ENCODE assay signal across 22 cellular contexts in genomic region chr9:132049323-132049882, GRCh38. TPM values are rescaled to one million over a fixed set of nuclear protein-coding genes. Genes with fewer than 3 reads are reported as not detected.
DNase-seq lines count a peak whose midpoint lies in the region; ATAC-seq and TF ChIP-seq lines count a peak whose summit lies in the region.
"Had no signal": no experiment of that assay in that cellular context is flagged by ENCODE, and none has a peak within 500 bp of the region (broad histone marks: within the 10 kb centered on the region; RNA-seq: fewer than 3 reads in every experiment).

No MANE protein-coding gene starts in this region.

- H3K36me3 Mint-ChIP-seq in chondrocyte (ENCODE audit: low read depth) = no peaks in the 10 kb centered on the region

- H3K27ac Mint-ChIP-seq in chondrocyte (ENCODE audit: unreplicated experiment) = peak overlapping the region; percentile 84
- H3K27ac Mint-ChIP-seq: GM23338; nephron; T-helper 1 cell treated with Interleukin-12 subunit alpha and Interleukin-12 subunit beta and Interleukin-4 antibody, amounts not matched to agents 30 μg/mL and 1 μg/mL, for 36 hours had no signal

- H3K27me3 ChIP-seq in gastrocnemius medialis = no peaks in the 10 kb centered on the region
- H3K27me3 ChIP-seq: adrenal gland, breast epithelium, suprapubic skin, uterus had no signal

- H3K27ac ChIP-seq in gastrocnemius medialis = no peak overlapping the region
- H3K27ac ChIP-seq: adrenal gland, breast epithelium, parathyroid adenoma, suprapubic skin, uterus had no signal

- H3K27me3 Mint-ChIP-seq in chondrocyte (ENCODE audit: low read depth) = no peaks in the 10 kb centered on the region

- no peaks in the 10 kb centered on the region for H3K9me3 Mint-ChIP-seq in chondrocyte (ENCODE audit: low read depth)
- H3K9me3 Mint-ChIP-seq: activated T-cell treated with anti-CD3 and anti-CD28 coated beads, Interleukin-2, amount 50 U/mL, for 72 hours; GM23338; nephron; T-helper 1 cell treated with Interleukin-12 subunit alpha and Interleukin-12 subunit beta and Interleukin-4 antibody, amounts not matched to agents 30 μg/mL and 1 μg/mL, for 36 hours had no signal

- no peaks in the 10 kb centered on the region for H3K9me3 ChIP-seq in gastrocnemius medialis
- H3K9me3 ChIP-seq: adrenal gland, breast epithelium, suprapubic skin, uterus had no signal

- H3K36me3 ChIP-seq in gastrocnemius medialis = no peaks in the 10 kb centered on the region
- H3K36me3 ChIP-seq: adrenal gland, breast epithelium, suprapubic skin, uterus had no signal

- no peak for TF ChIP-seq POLR2A in gastrocnemius medialis (IDR thresholded peaks at IDR 0.05)

- DNase-seq in G401 (ENCODE audit: low spot score) = peak; percentile 88
- no peak for DNase-seq in chondrocyte (ENCODE audit: low spot score)
- peak in 27 of 51 donors; percentile 5 to 76 (median 40) for DNase-seq in hypothalamus (lab: John Stamatoyannopoulos, UW)
- peak; percentile 28 to 67 for DNase-seq in gastrocnemius medialis
- no peak for DNase-seq in AML-193 (lab: John Stamatoyannopoulos, UW)
- no peak for DNase-seq in activated CD4-positive, CD25-positive, alpha-beta regulatory T cell treated with anti-CD3 and anti-CD28 coated beads, Interleukin-2, amount 50 U/mL, for 72 hours
- DNase-seq in NCI-H345 (lab: John Stamatoyannopoulos, UW) = no peak
- DNase-seq in iPS-NIHi7 (ENCODE audit: extremely low spot score) = no peak
- DNase-seq: activated CD4-positive, alpha-beta T cell treated with anti-CD3 and anti-CD28 coated beads for 48 hours; activated naive CD4-positive, alpha-beta T cell treated with Interleukin-2 at 50 U/mL for 16 hours; activated T-cell treated with anti-CD3 and anti-CD28 coated beads, Interleukin-2, amount 50 U/mL, for 72 hours; adrenal gland; dermis blood vessel endothelial cell; NCI-H1105 treated with DMSO at 0.1 percent for 48 hours; NCI-H2029; uterus had no signal

- in situ Hi-C loops in G401 (cut with HindIII; ENCODE audit: low sequenced_read_pairs) (no loop called here), gastrocnemius medialis (cut with MboI; ENCODE audit: low sequenced_read_pairs in 4 of 4) (no loop called here)

- H3K4me1 Mint-ChIP-seq in chondrocyte (ENCODE audit: low read depth) = peaks cover 57% of the 10 kb centered on the region

- H3K4me1 ChIP-seq in gastrocnemius medialis = peaks cover 31 to 45% of the 10 kb centered on the region in 2 donors
- H3K4me1 ChIP-seq: breast epithelium, parathyroid adenoma, suprapubic skin, uterus had no signal

- peak; percentile 68 to 93 for ATAC-seq in gastrocnemius medialis
- ATAC-seq: activated T-cell treated with anti-CD3 and anti-CD28 coated beads, Interleukin-2, amount 50 U/mL, for 72 hours; GM23338 had no signal

- no peak overlapping the region for H3K4me3 Mint-ChIP-seq in chondrocyte (ENCODE audit: unreplicated experiment)
- H3K4me3 Mint-ChIP-seq: activated T-cell treated with anti-CD3 and anti-CD28 coated beads, Interleukin-2, amount 50 U/mL, for 72 hours; GM23338; nephron; T-helper 1 cell treated with Interleukin-12 subunit alpha and Interleukin-12 subunit beta and Interleukin-4 antibody, amounts not matched to agents 30 μg/mL and 1 μg/mL, for 36 hours had no signal

- H3K4me3 ChIP-seq in gastrocnemius medialis = no peak overlapping the region
- H3K4me3 ChIP-seq: adrenal gland, breast epithelium, GM23338, suprapubic skin, uterus had no signal

- TF ChIP-seq CTCF in chondrocyte (IDR thresholded peaks at IDR 0.05) = no peak
- no peak for TF ChIP-seq CTCF in gastrocnemius medialis (IDR thresholded peaks at IDR 0.05 in 4 of 5, conservative IDR thresholded peaks at IDR 0.05 in 1 of 5)

- intact Hi-C loops in gastrocnemius medialis (cut with DNase I; ENCODE audit: low total_unique reads) = no loop called here

RNA-seq across cellular contexts. Expression of gene MED27, which starts 30.3 kb away (rescaled TPM):
- total RNA-seq in G401 (2014; rRNA removed; shearing (Covaris generic)) = 27.8 and 46.7 TPM in 2 replicates
- total RNA-seq in chondrocyte = 24.4 to 28.2 TPM (median 26.6 TPM) in 3 replicates
- total RNA-seq in gastrocnemius medialis = 10 to 100 TPM; 11.6 to 20.3 (median 13.9) TPM

Comparison
In these comparisons a context has a peak if more than half of its experiments do, and no peak if none do; other contexts are left out.
1. DNase-seq: peak in G401 (single experiment), hypothalamus (27 of 51) and gastrocnemius medialis (2 of 2); none in chondrocyte (single experiment), AML-193 (0 of 2), activated CD4-positive, CD25-positive, alpha-beta regulatory T cell treated with anti-CD3 and anti-CD28 coated beads, Interleukin-2, amount 50 U/mL, for 72 hours (single experiment), NCI-H345 (single experiment) and iPS-NIHi7 (single experiment).